Comparison of ENCODE assay signal across 8 cellular contexts in genomic region chr1:2193514-2194251, GRCh38. TPM values are rescaled to one million over a fixed set of nuclear protein-coding genes. Genes with fewer than 3 reads are reported as not detected.
A peak's percentile ranks its signal among the peaks of the same experiment; 100 is the strongest.
DNase-seq lines count a peak whose midpoint lies in the region; ATAC-seq, FAIRE-seq and TF ChIP-seq lines count a peak whose summit lies in the region.

No MANE protein-coding gene starts in this region.

- H3K9ac ChIP-seq in BLaER1 treated with 17β-estradiol and CSF1 and Interleukin-3, amounts not matched to agents 10 nM and 100 nM, result peak overlapping the region; percentile 65 to 83 (median 78); a peak in 21 of 22 replicates
- peak overlapping the region; percentile 75 for H3K9ac ChIP-seq in Karpas-422 (ENCODE audit: low read length)

- peaks cover 0 to 33% (median 10%) of the 10 kb centered on the region in 11 experiments; a peak in 10 of 22 replicates for H4K20me1 ChIP-seq in BLaER1 treated with 17β-estradiol and CSF1 and Interleukin-3, amounts not matched to agents 10 nM and 100 nM
- H4K20me1 ChIP-seq in Karpas-422 (ENCODE audit: insufficient read depth, low read depth, low read length), result no peaks in the 10 kb centered on the region

- no peaks in the 10 kb centered on the region for H3K9me3 Mint-ChIP-seq in natural killer cell

- H3K9me2 ChIP-seq in Karpas-422 (replicated peaks; ENCODE audit: insufficient read depth, low read length), result no peaks in the 10 kb centered on the region

- no peak for ATAC-seq in natural killer cell
- ATAC-seq in HG02642 (IDR thresholded peaks at IDR 0.05; ENCODE audit: poor library complexity, unreplicated experiment), result no peak
- no peak for ATAC-seq in HG03521 (IDR thresholded peaks at IDR 0.05; ENCODE audit: unreplicated experiment)

- H3K27me3 Mint-ChIP-seq in natural killer cell (ENCODE audit: low read depth in 2 of 2), result no peaks in the 10 kb centered on the region

- H3K4me1 Mint-ChIP-seq in natural killer cell, result peaks cover 8 to 13% of the 10 kb centered on the region in 2 donors

- FAIRE-seq in RCC 7860 (lab: Jason Lieb, UNC), result no peak

- peaks cover 9% of the 10 kb centered on the region for H3K79me2 ChIP-seq in Karpas-422 (ENCODE audit: low read length)

- no peaks in the 10 kb centered on the region for H3K27me3 ChIP-seq in BLaER1 treated with 17β-estradiol and CSF1 and Interleukin-3, amounts not matched to agents 10 nM and 100 nM
- H3K27me3 ChIP-seq in Karpas-422 (ENCODE audit: low read length), result no peaks in the 10 kb centered on the region

- TF ChIP-seq CTCF in coronary artery (IDR thresholded peaks at IDR 0.05), result no peak
- TF ChIP-seq CTCF in natural killer cell (IDR thresholded peaks at IDR 0.05), result no peak

- intact Hi-C loops in natural killer cell (cut with micrococcal nuclease), result loop anchor here (10.0 kb wide), 2 partner anchors 351 to 451 kb away; no protein-coding TSS in a partner anchor

- peaks cover 0 to 13% (median 0%) of the 10 kb centered on the region in 11 experiments; a peak in 4 of 22 replicates for H3K36me3 ChIP-seq in BLaER1 treated with 17β-estradiol and CSF1 and Interleukin-3, amounts not matched to agents 10 nM and 100 nM
- no peaks in the 10 kb centered on the region for H3K36me3 ChIP-seq in Karpas-422 (ENCODE audit: insufficient read depth, low read length)

- H3K27ac Mint-ChIP-seq in natural killer cell, result peak overlapping the region; percentile 53 to 94

- H3K36me3 Mint-ChIP-seq in natural killer cell, result no peaks in the 10 kb centered on the region

- H3K4me1 ChIP-seq in BLaER1 treated with 17β-estradiol and CSF1 and Interleukin-3, amounts not matched to agents 10 nM and 100 nM, result peaks cover 68 to 88% (median 85%) of the 10 kb centered on the region in 10 experiments
- H3K4me1 ChIP-seq in Karpas-422 (ENCODE audit: low read length), result peaks cover 39% of the 10 kb centered on the region

- H3K4me3 Mint-ChIP-seq in natural killer cell, result peak overlapping the region; percentile 65

- H3K9me3 ChIP-seq in BLaER1 treated with 17β-estradiol and CSF1 and Interleukin-3, amounts not matched to agents 10 nM and 100 nM (replicated peaks in 1 of 11), result no peaks in the 10 kb centered on the region
- no peaks in the 10 kb centered on the region for H3K9me3 ChIP-seq in Karpas-422 (ENCODE audit: low read length)

- peak overlapping the region; percentile 54 to 74 (median 67) for H3K4me3 ChIP-seq in BLaER1 treated with 17β-estradiol and CSF1 and Interleukin-3, amounts not matched to agents 10 nM and 100 nM
- H3K4me3 ChIP-seq in Karpas-422 (ENCODE audit: low read length) (peak overlapping the region; percentile 76), coronary artery (peak overlapping the region; percentile 88)

- no peak overlapping the region for H2AFZ ChIP-seq in Karpas-422 (ENCODE audit: low read length)

- peak overlapping the region in 10 of 11 experiments; percentile 41 to 88 (median 74); a peak in 19 of 22 replicates for H3K27ac ChIP-seq in BLaER1 treated with 17β-estradiol and CSF1 and Interleukin-3, amounts not matched to agents 10 nM and 100 nM
- H3K27ac ChIP-seq in Karpas-422 (ENCODE audit: low read length) (no peak overlapping the region), coronary artery (peak overlapping the region; percentile 92 to 97)

- DNase-seq in Karpas-422 (no peak), coronary artery (ENCODE audit: low spot score) (no peak), natural killer cell (no peak), activated gamma-delta T cell treated with Interleukin-2 at 50 U/mL for 16 hours (no peak), RCC 7860 (ENCODE audit: low spot score) (no peak)

- H3K4me2 ChIP-seq in BLaER1 treated with 17β-estradiol and CSF1 and Interleukin-3, amounts not matched to agents 10 nM and 100 nM, result peak overlapping the region; percentile 86 to 99 (median 97)
- peak overlapping the region; percentile 83 for H3K4me2 ChIP-seq in Karpas-422 (ENCODE audit: low read depth, low read length, poor library complexity, severe bottlenecking)

RNA-seq across cellular contexts. Expression of gene FAAP20, which starts 0.9 kb away (rescaled TPM):
- total RNA-seq in Karpas-422 (2014; rRNA removed; shearing (Covaris generic); ENCODE audit: low replicate concordance), result 20.1 and 84.8 TPM in 2 replicates
- 10 to 100 TPM; 40.3 to 53.0 (median 43.3) TPM for total RNA-seq in natural killer cell

RNA-seq across cellular contexts. Expression of gene SKI, which starts 34.4 kb away (rescaled TPM):
- total RNA-seq in Karpas-422 (2014; rRNA removed; shearing (Covaris generic); ENCODE audit: low replicate concordance), result 1.7 and 2.4 TPM in 2 replicates
- total RNA-seq in natural killer cell, result 100 to 1,000 TPM in 2 of 3 donors, 10 to 100 TPM in 1; 96.9 to 145 (median 140) TPM

Comparison
In these comparisons a context has a peak if more than half of its experiments do, and no peak if none do; other contexts are left out.
1. RNA of gene SKI, which starts 34.4 kb away (total RNA-seq): 96.9 to 145 TPM in natural killer cell; 1.7 to 2.4 TPM in Karpas-422; every median in the first group is over 10 times any median in the second.
2. Peak in every context shown above with its lines, with median percentiles within 50 percentile points of each other: H3K4me3 ChIP-seq.